ENCODE assay signal across 18 cellular contexts in genomic region chr6:32117461-32117860, GRCh38. TPM values are rescaled to one million over a fixed set of nuclear protein-coding genes. Genes with fewer than 3 reads are reported as not detected.
"Had no signal": no experiment of that assay in that cellular context is flagged by ENCODE, and none has a peak within 500 bp of the region (broad histone marks: within the 10 kb centered on the region; RNA-seq: fewer than 3 reads in every experiment).

No MANE protein-coding gene starts in this region.

- H3K9me3 Mint-ChIP-seq: activated naive CD8-positive, alpha-beta T cell treated with anti-CD3 and anti-CD28 coated beads for 36 hours had no signal

- DNase-seq: activated CD4-positive, alpha-beta T cell treated with anti-CD3 and anti-CD28 coated beads for 4 hours; activated CD8-positive, alpha-beta memory T cell treated with anti-CD3 and anti-CD28 coated beads, Interleukin-2, amount 50 U/mL, for 48 hours; activated effector memory CD4-positive, alpha-beta T cell treated with anti-CD3 and anti-CD28 coated beads, Interleukin-2, amount 50 U/mL, for 16 hours; activated naive CD4-positive, alpha-beta T cell treated with Interleukin-2 at 50 U/mL for 16 hours; activated naive CD8-positive, alpha-beta T cell treated with anti-CD3 and anti-CD28 coated beads for 36 hours; activated T-cell treated with anti-CD3 and anti-CD28 coated beads, Interleukin-2, amount 50 U/mL, for 1 hour; anterior cingulate cortex; cerebellar nuclear complex; MM.1S; NCI-H1105; NCI-H1436; NCI-H1694 treated with DMSO at 0.1 percent for 48 hours; NCI-H2029 treated with DMSO at 0.1 percent for 48 hours; NCI-H446; Peyer's patch; SHP77 had no signal

- H3K27ac ChIP-seq: Peyer's patch, SJSA1 had no signal

- H3K4me3 Mint-ChIP-seq: activated CD8-positive, alpha-beta T cell treated with anti-CD3 and anti-CD28 coated beads, Interleukin-2, amount 10 ng/mL, durations not matched to agents 7 days and 5 days; activated naive CD8-positive, alpha-beta T cell treated with anti-CD3 and anti-CD28 coated beads for 36 hours had no signal

- H3K27ac Mint-ChIP-seq: activated CD8-positive, alpha-beta T cell treated with anti-CD3 and anti-CD28 coated beads, Interleukin-2, amount 10 ng/mL, durations not matched to agents 7 days and 5 days; activated naive CD8-positive, alpha-beta T cell treated with anti-CD3 and anti-CD28 coated beads for 36 hours had no signal

- H3K27me3 ChIP-seq: Peyer's patch, SJSA1 had no signal

- H3K27me3 Mint-ChIP-seq: activated naive CD8-positive, alpha-beta T cell treated with anti-CD3 and anti-CD28 coated beads for 36 hours had no signal

- H3K4me3 ChIP-seq: Peyer's patch, SJSA1 had no signal

- H3K9me3 ChIP-seq: Peyer's patch, SJSA1 had no signal

RNA-seq across cellular contexts. Expression of gene PRRT1, which starts 34.3 kb away (rescaled TPM):
- total RNA-seq: SJSA1 had no signal
